Comparison of ENCODE assay signal across 9 cellular contexts in genomic region chr16:56675685-56676210, GRCh38. TPM values are rescaled to one million over a fixed set of nuclear protein-coding genes. Genes with fewer than 3 reads are reported as not detected.
DNase-seq lines count a peak whose midpoint lies in the region; ATAC-seq and TF ChIP-seq lines count a peak whose summit lies in the region.
"Had no signal": no experiment of that assay in that cellular context is flagged by ENCODE, and none has a peak within 500 bp of the region (broad histone marks: within the 10 kb centered on the region; RNA-seq: fewer than 3 reads in every experiment).

No MANE protein-coding gene starts in this region.

- no peak for DNase-seq in activated T-helper 2 cell treated with anti-CD3 and anti-CD28 coated beads, Interferon-gamma antibody, Interleukin-2, Interleukin-4, amounts not matched to agents 10 μg/mL and 5 μg/mL and 100 μg/mL, durations not matched to agents 14 hours and 24 hours and 36 hours (ENCODE audit: low spot score)
- DNase-seq in kidney epithelial cell (ENCODE audit: low read depth) (no peak), GOT3 (lab: John Stamatoyannopoulos, UW) (no peak)
- DNase-seq in stimulated activated CD8-positive, alpha-beta memory T cell treated with anti-CD3 and anti-CD28 coated beads, Interleukin-2, amount 100 ng/mL, for 48 hours (ENCODE audit: low read depth in 2 of 2) = peak; percentile 54 to 63
- DNase-seq: SHP77 treated with DMSO at 0.1 percent for 48 hours had no signal

- no peak overlapping the region for H3K27ac Mint-ChIP-seq in activated T-helper 2 cell treated with anti-CD3 and anti-CD28 coated beads, Interferon-gamma antibody, Interleukin-2, Interleukin-4, amounts not matched to agents 10 μg/mL and 5 μg/mL and 100 μg/mL, durations not matched to agents 14 hours and 24 hours and 36 hours

- peaks cover 18% of the 10 kb centered on the region for H3K27me3 Mint-ChIP-seq in activated T-helper 2 cell treated with anti-CD3 and anti-CD28 coated beads, Interferon-gamma antibody, Interleukin-2, Interleukin-4, amounts not matched to agents 10 μg/mL and 5 μg/mL and 100 μg/mL, durations not matched to agents 14 hours and 24 hours and 36 hours (ENCODE audit: low read depth)

- H3K27ac ChIP-seq in OCI-LY3 (ENCODE audit: low read length) = no peak overlapping the region

- H3K9me3 Mint-ChIP-seq in activated T-helper 2 cell treated with anti-CD3 and anti-CD28 coated beads, Interferon-gamma antibody, Interleukin-2, Interleukin-4, amounts not matched to agents 10 μg/mL and 5 μg/mL and 100 μg/mL, durations not matched to agents 14 hours and 24 hours and 36 hours = no peaks in the 10 kb centered on the region

- peak overlapping the region; percentile 47 for H3K4me2 ChIP-seq in OCI-LY3 (ENCODE audit: low read length)

- no peak for ATAC-seq in GM21576 (IDR thresholded peaks at IDR 0.05; ENCODE audit: unreplicated experiment)
- no peak for ATAC-seq in HG02981 (IDR thresholded peaks at IDR 0.05; ENCODE audit: unreplicated experiment)
- no peak for ATAC-seq in GM18867 (IDR thresholded peaks at IDR 0.05; ENCODE audit: unreplicated experiment)

- no peaks in the 10 kb centered on the region for H3K4me1 ChIP-seq in OCI-LY3 (ENCODE audit: low read length)

- H3K79me2 ChIP-seq in OCI-LY3 (ENCODE audit: low read length) = no peaks in the 10 kb centered on the region

- no peaks in the 10 kb centered on the region for H3K9me3 ChIP-seq in OCI-LY3 (ENCODE audit: insufficient read depth, low read length)

- H3K27me3 ChIP-seq in OCI-LY3 (ENCODE audit: low read depth, low read length) (peaks cover 13% of the 10 kb centered on the region; the same call in 1 of the 2 replicates), kidney epithelial cell (ENCODE audit: control insufficient read depth, insufficient read depth, low read length) (peaks cover 14% of the 10 kb centered on the region)

- peak overlapping the region; percentile 43 for H3K4me3 Mint-ChIP-seq in activated T-helper 2 cell treated with anti-CD3 and anti-CD28 coated beads, Interferon-gamma antibody, Interleukin-2, Interleukin-4, amounts not matched to agents 10 μg/mL and 5 μg/mL and 100 μg/mL, durations not matched to agents 14 hours and 24 hours and 36 hours (ENCODE audit: low read depth)

- H3K9ac ChIP-seq in OCI-LY3 (ENCODE audit: low read length) = no peak overlapping the region

- no peaks in the 10 kb centered on the region for H3K36me3 ChIP-seq in OCI-LY3 (replicated peaks; ENCODE audit: low read depth, low read length)
- H3K36me3 ChIP-seq in kidney epithelial cell (ENCODE audit: control insufficient read depth, insufficient read depth, low read length) = no peaks in the 10 kb centered on the region

- no peak overlapping the region for H2AFZ ChIP-seq in OCI-LY3 (ENCODE audit: low read depth, low read length)

- TF ChIP-seq CTCF in OCI-LY3 (IDR thresholded peaks at IDR 0.05; ENCODE audit: low read depth, low read length) (no peak), kidney epithelial cell (IDR thresholded peaks at IDR 0.05; ENCODE audit: insufficient read depth, low read length, poor library complexity, severe bottlenecking) (no peak)

- no peaks in the 10 kb centered on the region for H4K20me1 ChIP-seq in OCI-LY3 (ENCODE audit: insufficient read depth, low read length)

- intact Hi-C loops in activated T-helper 2 cell treated with anti-CD3 and anti-CD28 coated beads, Interferon-gamma antibody, Interleukin-2, Interleukin-4, amounts not matched to agents 10 μg/mL and 5 μg/mL and 100 μg/mL, durations not matched to agents 14 hours and 24 hours and 36 hours (cut with micrococcal nuclease) = no loop called here

- H3K4me1 Mint-ChIP-seq in activated T-helper 2 cell treated with anti-CD3 and anti-CD28 coated beads, Interferon-gamma antibody, Interleukin-2, Interleukin-4, amounts not matched to agents 10 μg/mL and 5 μg/mL and 100 μg/mL, durations not matched to agents 14 hours and 24 hours and 36 hours (ENCODE audit: low read depth) = peaks cover 32% of the 10 kb centered on the region

- H3K36me3 Mint-ChIP-seq in activated T-helper 2 cell treated with anti-CD3 and anti-CD28 coated beads, Interferon-gamma antibody, Interleukin-2, Interleukin-4, amounts not matched to agents 10 μg/mL and 5 μg/mL and 100 μg/mL, durations not matched to agents 14 hours and 24 hours and 36 hours (ENCODE audit: low read depth) = no peaks in the 10 kb centered on the region

- H3K4me3 ChIP-seq in OCI-LY3 (ENCODE audit: low read length) (peak overlapping the region; percentile 58), kidney epithelial cell (ENCODE audit: low read depth, low read length) (peak overlapping the region; percentile 28)

RNA-seq across cellular contexts. Expression of gene MT1H, which starts 6.1 kb away (rescaled TPM):
- not detected in 2 replicates for total RNA-seq in activated T-helper 2 cell treated with anti-CD3 and anti-CD28 coated beads, Interferon-gamma antibody, Interleukin-2, Interleukin-4, amounts not matched to agents 10 μg/mL and 5 μg/mL and 100 μg/mL, durations not matched to agents 14 hours and 24 hours and 36 hours
- total RNA-seq in kidney epithelial cell = not detected in 2 replicates

RNA-seq across cellular contexts. Expression of gene MT1X, which starts 6.5 kb away (rescaled TPM):
- 58.2 and 62.3 TPM in 2 replicates for total RNA-seq in activated T-helper 2 cell treated with anti-CD3 and anti-CD28 coated beads, Interferon-gamma antibody, Interleukin-2, Interleukin-4, amounts not matched to agents 10 μg/mL and 5 μg/mL and 100 μg/mL, durations not matched to agents 14 hours and 24 hours and 36 hours
- total RNA-seq in kidney epithelial cell = 18.1 and 19.6 TPM in 2 replicates

RNA-seq across cellular contexts. Expression of gene MT1G, which starts 7.9 kb away (rescaled TPM):
- total RNA-seq in activated T-helper 2 cell treated with anti-CD3 and anti-CD28 coated beads, Interferon-gamma antibody, Interleukin-2, Interleukin-4, amounts not matched to agents 10 μg/mL and 5 μg/mL and 100 μg/mL, durations not matched to agents 14 hours and 24 hours and 36 hours = 21.1 and 24.5 TPM in 2 replicates
- 0.75 and 14.8 TPM in 2 replicates for total RNA-seq in kidney epithelial cell

RNA-seq across cellular contexts. Expression of gene MT1F, which starts 18.0 kb away (rescaled TPM):
- total RNA-seq in activated T-helper 2 cell treated with anti-CD3 and anti-CD28 coated beads, Interferon-gamma antibody, Interleukin-2, Interleukin-4, amounts not matched to agents 10 μg/mL and 5 μg/mL and 100 μg/mL, durations not matched to agents 14 hours and 24 hours and 36 hours = 6.4 and 8.0 TPM in 2 replicates
- 7.9 and 9.4 TPM in 2 replicates for total RNA-seq in kidney epithelial cell

RNA-seq across cellular contexts. Expression of gene MT1B, which starts 24.1 kb away (rescaled TPM):
- total RNA-seq in activated T-helper 2 cell treated with anti-CD3 and anti-CD28 coated beads, Interferon-gamma antibody, Interleukin-2, Interleukin-4, amounts not matched to agents 10 μg/mL and 5 μg/mL and 100 μg/mL, durations not matched to agents 14 hours and 24 hours and 36 hours = not detected in 2 replicates
- total RNA-seq in kidney epithelial cell = not detected in 2 replicates

Comparison
In these comparisons a context has a peak if more than half of its experiments do, and no peak if none do; other contexts are left out.
1. DNase-seq: peak in stimulated activated CD8-positive, alpha-beta memory T cell treated with anti-CD3 and anti-CD28 coated beads, Interleukin-2, amount 100 ng/mL, for 48 hours (2 of 2); none in activated T-helper 2 cell treated with anti-CD3 and anti-CD28 coated beads, Interferon-gamma antibody, Interleukin-2, Interleukin-4, amounts not matched to agents 10 μg/mL and 5 μg/mL and 100 μg/mL, durations not matched to agents 14 hours and 24 hours and 36 hours (single experiment), kidney epithelial cell (single experiment) and GOT3 (single experiment).